In the genomic region with DNA sequence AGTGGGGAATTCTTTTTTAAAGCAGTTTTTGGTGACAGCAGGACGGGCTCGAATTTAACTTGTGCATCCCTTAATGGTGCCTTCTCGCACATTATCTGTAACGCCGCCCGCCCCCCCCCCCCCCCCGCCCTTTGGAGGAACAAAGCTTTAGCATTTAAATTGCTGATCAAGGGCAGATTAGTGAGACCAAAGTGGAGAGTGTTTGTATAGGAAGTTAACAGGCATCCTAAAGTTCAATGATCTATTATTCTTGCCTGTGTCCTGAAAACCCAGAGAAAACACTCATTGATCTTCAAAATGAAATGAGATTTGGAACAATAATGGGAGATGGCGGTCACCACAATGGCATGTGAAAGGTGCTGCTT, we compare ENCODE assay signal across 8 cellular contexts. TPM values are rescaled to one million over a fixed set of nuclear protein-coding genes. Genes with fewer than 3 reads are reported as not detected.
DNase-seq lines count a peak whose midpoint lies in the region; ATAC-seq and TF ChIP-seq lines count a peak whose summit lies in the region.

No MANE protein-coding gene starts in this region.

- H3K4me1 ChIP-seq in upper lobe of right lung = peaks cover 38% of the 10 kb centered on the region

- intact Hi-C loops in lower leg skin (cut with DNase I; ENCODE audit: low total_unique reads) = no loop called here
- intact Hi-C loops in upper lobe of right lung (cut with DNase I) = no loop called here

- TF ChIP-seq POLR2A in lower leg skin (IDR thresholded peaks at IDR 0.05) = no peak

- peak overlapping the region; percentile 98 for H3K27ac Mint-ChIP-seq in activated naive CD4-positive, alpha-beta T cell treated with anti-CD3 and anti-CD28 coated beads, Interleukin-2, amount 10 ng/mL, durations not matched to agents 7 days and 5 days
- H3K27ac Mint-ChIP-seq in activated naive CD4-positive, alpha-beta T cell treated with anti-CD3 and anti-CD28 coated beads, Interleukin-2, amount 50 U/mL, for 72 hours = no peak overlapping the region

- no peaks in the 10 kb centered on the region for H3K9me3 Mint-ChIP-seq in activated naive CD4-positive, alpha-beta T cell treated with anti-CD3 and anti-CD28 coated beads, Interleukin-2, amount 10 ng/mL, durations not matched to agents 7 days and 5 days
- no peaks in the 10 kb centered on the region for H3K9me3 Mint-ChIP-seq in activated naive CD4-positive, alpha-beta T cell treated with anti-CD3 and anti-CD28 coated beads, Interleukin-2, amount 50 U/mL, for 72 hours

- WGBS in lower leg skin, 2 donors = 1% methylated on average over 8 of the region's 8 CpGs

- peaks cover 60% of the 10 kb centered on the region for H3K4me1 Mint-ChIP-seq in activated naive CD4-positive, alpha-beta T cell treated with anti-CD3 and anti-CD28 coated beads, Interleukin-2, amount 10 ng/mL, durations not matched to agents 7 days and 5 days

- H3K27me3 ChIP-seq in upper lobe of right lung = no peaks in the 10 kb centered on the region

- H3K4me3 ChIP-seq in astrocyte of the cerebellum (ENCODE audit: low read depth, low read length) = peak overlapping the region; percentile 74
- peak overlapping the region; percentile 47 for H3K4me3 ChIP-seq in lower leg skin (ENCODE audit: low read depth, poor library complexity, severe bottlenecking)
- H3K4me3 ChIP-seq in upper lobe of right lung = peak overlapping the region; percentile 77

- no peaks in the 10 kb centered on the region for H3K36me3 ChIP-seq in upper lobe of right lung

- ATAC-seq in activated naive CD4-positive, alpha-beta T cell treated with anti-CD3 and anti-CD28 coated beads, Interleukin-2, amount 50 U/mL, for 72 hours = no peak
- ATAC-seq in upper lobe of right lung = no peak
- ATAC-seq in GM21529 (IDR thresholded peaks at IDR 0.05; ENCODE audit: unreplicated experiment) = no peak

- peaks cover 24% of the 10 kb centered on the region for H3K27me3 Mint-ChIP-seq in activated naive CD4-positive, alpha-beta T cell treated with anti-CD3 and anti-CD28 coated beads, Interleukin-2, amount 10 ng/mL, durations not matched to agents 7 days and 5 days

- CTCF ChIA-PET in activated naive CD4-positive, alpha-beta T cell treated with anti-CD3 and anti-CD28 coated beads, Interleukin-2, amount 10 ng/mL, durations not matched to agents 7 days and 5 days (lab: Charles Lee) = no interaction called here

- peak overlapping the region; percentile 84 for H3K4me3 Mint-ChIP-seq in activated naive CD4-positive, alpha-beta T cell treated with anti-CD3 and anti-CD28 coated beads, Interleukin-2, amount 10 ng/mL, durations not matched to agents 7 days and 5 days

- no peak for DNase-seq in activated naive CD4-positive, alpha-beta T cell treated with anti-CD3 and anti-CD28 coated beads, Interleukin-2, amount 10 ng/mL, durations not matched to agents 7 days and 5 days
- DNase-seq in activated naive CD4-positive, alpha-beta T cell treated with anti-CD3 and anti-CD28 coated beads, Interleukin-2, amount 50 U/mL, for 72 hours (ENCODE audit: low spot score in 2 of 2) = no peak
- DNase-seq in astrocyte of the cerebellum (ENCODE audit: low read depth) (no peak), lower leg skin (ENCODE audit: low spot score in 2 of 2) (no peak), upper lobe of right lung (no peak), A172 (ENCODE audit: low spot score) (no peak)
- DNase-seq in stimulated activated CD4-positive, alpha-beta T cell treated with anti-CD3 and anti-CD28 coated beads, Interleukin-15, amount 100 ng/mL, for 24 hours = no peak

- H3K9me3 ChIP-seq in upper lobe of right lung = no peaks in the 10 kb centered on the region

- TF ChIP-seq CTCF in astrocyte of the cerebellum (IDR thresholded peaks at IDR 0.05; ENCODE audit: low read depth, low read length, missing control alignments) (no peak), lower leg skin (IDR thresholded peaks at IDR 0.05) (no peak), upper lobe of right lung (IDR thresholded peaks at IDR 0.05) (no peak)

- in situ Hi-C loops in astrocyte of the cerebellum (cut with HindIII; ENCODE audit: low sequenced_read_pairs) = loop anchor here (5.0 kb wide), 2 partner anchors 91 to 626 kb away; no protein-coding TSS in a partner anchor

- H3K36me3 Mint-ChIP-seq in activated naive CD4-positive, alpha-beta T cell treated with anti-CD3 and anti-CD28 coated beads, Interleukin-2, amount 10 ng/mL, durations not matched to agents 7 days and 5 days = peaks cover 26% of the 10 kb centered on the region
- peaks cover 9% of the 10 kb centered on the region in 2 donors for H3K36me3 Mint-ChIP-seq in activated naive CD4-positive, alpha-beta T cell treated with anti-CD3 and anti-CD28 coated beads, Interleukin-2, amount 50 U/mL, for 72 hours

- peak overlapping the region; percentile 97 for H3K27ac ChIP-seq in upper lobe of right lung

RNA-seq across cellular contexts. Expression of gene LMO4, which starts 2.3 kb away (rescaled TPM):
- total RNA-seq in activated naive CD4-positive, alpha-beta T cell treated with anti-CD3 and anti-CD28 coated beads, Interleukin-2, amount 50 U/mL, for 72 hours = 1 to 10 TPM; 5.6 to 7.3 TPM
- total RNA-seq in lower leg skin = 10 to 100 TPM; 21.2 to 63.3 (median 43.5) TPM
- 46.5 TPM for total RNA-seq in upper lobe of right lung
- total RNA-seq in A172 (2014; rRNA removed; shearing (Covaris generic)) = 40.0 and 55.3 TPM in 2 replicates
